1 cellular context compared by ENCODE assay signal in genomic region chr16:68764866-68765265, GRCh38.
TF ChIP-seq lines count a peak whose summit lies in the region.

No MANE protein-coding gene starts in this region.

TF ChIP-seq in WTC11, 78 proteins besides CTCF, POLR2A, EP300 and RAD21 (continued from another document):
- no peak for TF ChIP-seq IRF1 (CRISPR knock-in tag; IDR thresholded peaks at IDR 0.05)
- TF ChIP-seq GTF2I (CRISPR knock-in tag; conservative IDR thresholded peaks at IDR 0.05) = no peak
- TF ChIP-seq ZNF425 (CRISPR knock-in tag; conservative IDR thresholded peaks at IDR 0.05) = no peak
- no peak for TF ChIP-seq MAX (CRISPR knock-in tag; IDR thresholded peaks at IDR 0.05)
- TF ChIP-seq FOXP1 (CRISPR knock-in tag; IDR thresholded peaks at IDR 0.05; ENCODE audit: borderline replicate concordance) = no peak
